Comparison of ENCODE assay signal across 8 cellular contexts in the genomic region with DNA sequence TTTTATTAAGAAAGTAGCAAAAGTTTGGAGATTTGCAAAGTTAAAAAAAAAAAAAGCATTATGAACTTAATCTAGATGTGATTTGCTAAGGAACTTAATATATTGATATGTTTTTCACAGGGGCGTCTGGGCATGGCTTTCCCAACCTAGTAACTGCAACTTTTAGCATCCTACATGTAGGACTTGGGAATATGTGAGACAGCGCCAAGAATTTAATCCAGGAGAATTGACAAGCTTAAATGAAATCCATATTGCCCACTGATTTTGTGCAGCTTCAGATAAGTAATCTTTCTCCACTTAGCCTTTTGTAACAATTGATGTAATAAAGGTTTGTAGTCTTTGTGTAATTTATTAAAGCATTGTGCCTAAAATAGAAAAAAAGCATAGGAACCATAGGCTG. TPM values are rescaled to one million over a fixed set of nuclear protein-coding genes. Genes with fewer than 3 reads are reported as not detected.
DNase-seq lines count a peak whose midpoint lies in the region; ATAC-seq, FAIRE-seq and TF ChIP-seq lines count a peak whose summit lies in the region.

No MANE protein-coding gene starts in this region.

- POLR2A ChIA-PET in GM12878 (lab: Charles Lee): interaction anchor here (0.8 to 1.4 kb wide), 5 partner anchors 9 to 1362 kb away, joined by 3 to 5 read pairs (median 4); no protein-coding TSS in a partner anchor

- DNase-seq in heart left ventricle (no peak), Right ventricle myocardium superior (no peak), GM12878 (ENCODE audit: low read depth, low spot score) (no peak), lower lobe of right lung (no peak), uterus (no peak), GM19238 (ENCODE audit: insufficient read length, low spot score) (no peak)

- WGBS in heart left ventricle, 4 donors: 14 to 26% (median 20%) methylated on average over 2 of the region's 2 CpGs
- 0% methylated on average over 2 of the region's 2 CpGs for WGBS in GM12878 (ENCODE audit: insufficient coverage, insufficient replicate concordance, low lambda C conversion rate, missing lambda C conversion rate)

- H3K9ac ChIP-seq in GM12878 (ENCODE audit: control insufficient read depth, insufficient read depth, low read length): peak overlapping the region; percentile 98

- RAD21 ChIA-PET in GM12878 (lab: Charles Lee; ENCODE audit: unreplicated experiment): interaction anchor here (0.7 to 2.5 kb wide), 4 partner anchors 22 to 408 kb away, joined by 3 to 14 read pairs (median 6); a partner anchor contains a TSS

- no peak for TF ChIP-seq POLR2A in heart left ventricle (IDR thresholded peaks at IDR 0.05)
- no peak for TF ChIP-seq POLR2A in GM12878 (IDR thresholded peaks at IDR 0.05; ENCODE audit: low read depth, low read length)
- TF ChIP-seq POLR2A in uterus (IDR thresholded peaks at IDR 0.05): no peak

- no peaks in the 10 kb centered on the region; the same call in 1 of the 2 replicates for H4K20me1 ChIP-seq in GM12878 (ENCODE audit: control insufficient read depth, insufficient read depth)

- ATAC-seq in heart left ventricle (no peak), Right ventricle myocardium superior (ENCODE audit: poor library complexity) (no peak), GM12878 (no peak), lower lobe of right lung (no peak), GM19397 (IDR thresholded peaks at IDR 0.05; ENCODE audit: unreplicated experiment) (no peak), HG03139 (IDR thresholded peaks at IDR 0.05; ENCODE audit: unreplicated experiment) (no peak)

- H3K4me1 ChIP-seq in heart left ventricle: peaks cover 5 to 51% (median 36%) of the 10 kb centered on the region in 12 donors
- peaks cover 10% of the 10 kb centered on the region for H3K4me1 ChIP-seq in GM12878 (ENCODE audit: control insufficient read depth, insufficient read depth, low read length)
- H3K4me1 ChIP-seq in lower lobe of right lung: peaks cover 40% of the 10 kb centered on the region
- peaks cover 0 to 4% of the 10 kb centered on the region in 2 donors for H3K4me1 ChIP-seq in uterus

- no peak for FAIRE-seq in GM12878 (lab: Jason Lieb, UNC)

- TF ChIP-seq RAD21 in GM12878 (IDR thresholded peaks at IDR 0.05; ENCODE audit: insufficient read depth, low read depth, low read length): no peak

- TF ChIP-seq EP300 in GM12878 (IDR thresholded peaks at IDR 0.05; ENCODE audit: borderline replicate concordance in 1 of 2, control insufficient read depth in 1 of 2, low read depth in 2 of 2, low read length in 2 of 2): no peak

- no peaks in the 10 kb centered on the region for H3K27me3 ChIP-seq in heart left ventricle
- H3K27me3 ChIP-seq in GM12878 (replicated peaks in 1 of 2; ENCODE audit: control insufficient read depth in 2 of 2, insufficient read depth in 2 of 2, low read length in 1 of 2): no peaks in the 10 kb centered on the region
- no peaks in the 10 kb centered on the region for H3K27me3 ChIP-seq in lower lobe of right lung (ENCODE audit: low read depth)
- H3K27me3 ChIP-seq in uterus: no peaks in the 10 kb centered on the region

- in situ Hi-C loops in GM12878 (cut with MboI): loop anchor here (10.0 kb wide), 2 partner anchors 89 to 549 kb away; a partner anchor contains a TSS

- peak overlapping the region; percentile 86 for H3K4me2 ChIP-seq in GM12878 (ENCODE audit: control insufficient read depth, insufficient read depth)

- SMC1A ChIA-PET in GM12878 (lab: Charles Lee; ENCODE audit: uncharacterized antibody, unreplicated experiment): interaction anchor here (0.6 to 7.2 kb wide), 12 partner anchors 14 to 108 kb away, joined by 3 to 38 read pairs (median 6); a partner anchor contains a TSS

- peaks cover 76% of the 10 kb centered on the region for H3K79me2 ChIP-seq in GM12878 (ENCODE audit: control insufficient read depth, insufficient read depth, low read length)

- CTCF ChIA-PET in GM12878 (lab: Yijun Ruan, JAX): interaction anchor here (0.6 to 1.9 kb wide), 13 partner anchors 11 to 525 kb away, joined by 3 to 10 read pairs (median 3); a partner anchor contains a TSS

- H3K27ac ChIP-seq in heart left ventricle: peak overlapping the region in 8 of 12 donors; percentile 97 to 100 (median 99)
- H3K27ac ChIP-seq in GM12878 (ENCODE audit: control insufficient read depth, insufficient read depth): peak overlapping the region; percentile 91
- peak overlapping the region; percentile 100 for H3K27ac ChIP-seq in lower lobe of right lung
- peak overlapping the region; percentile 98 for H3K27ac ChIP-seq in uterus

- no peak overlapping the region for H2AFZ ChIP-seq in GM12878 (ENCODE audit: control insufficient read depth, low read depth, low read length)

- peak overlapping the region; percentile 87 to 99 (median 94) for H3K4me3 ChIP-seq in heart left ventricle
- peak overlapping the region; percentile 82 for H3K4me3 ChIP-seq in GM12878
- peak overlapping the region; percentile 92 for H3K4me3 ChIP-seq in lower lobe of right lung
- H3K4me3 ChIP-seq in uterus: peak overlapping the region; percentile 75 to 88

- H3K36me3 ChIP-seq in heart left ventricle (peaks cover 0 to 37% (median 5%) of the 10 kb centered on the region in 9 donors), GM12878 (ENCODE audit: control insufficient read depth in 2 of 2, insufficient read depth in 2 of 2, low read length in 1 of 2) (peaks cover 0 to 11% of the 10 kb centered on the region in 2 experiments; a peak in 2 of 4 replicates), lower lobe of right lung (peaks cover 7% of the 10 kb centered on the region), uterus (no peaks in the 10 kb centered on the region)

- BruUV-seq in GM12878 (replicated peaks; lab: Mats Ljungman, UMichigan): no TSS peak

- H3K9me3 ChIP-seq in heart left ventricle (no peaks in the 10 kb centered on the region), GM12878 (replicated peaks; ENCODE audit: control insufficient read depth, insufficient read depth, low read length) (no peaks in the 10 kb centered on the region), lower lobe of right lung (no peaks in the 10 kb centered on the region), uterus (no peaks in the 10 kb centered on the region)

- TF ChIP-seq CTCF in heart left ventricle (IDR thresholded peaks at IDR 0.05) (no peak), GM12878 (IDR thresholded peaks at IDR 0.05 in 2 of 3, conservative IDR thresholded peaks at IDR 0.05 in 1 of 3; ENCODE audit: control insufficient read depth in 2 of 3, extremely low read depth in 1 of 3, insufficient read depth in 1 of 3, low read depth in 3 of 3, low read length in 3 of 3) (no peak), lower lobe of right lung (IDR thresholded peaks at IDR 0.05) (no peak), uterus (IDR thresholded peaks at IDR 0.05) (no peak)

- intact Hi-C loops in heart left ventricle (cut with DNase I) (loop anchor here in 4 of 10 donors (1.0 to 10.0 kb wide), 4 partner anchors 66 to 549 kb away; a partner anchor contains a TSS), Right ventricle myocardium superior (cut with DNase I) (no loop called here), GM12878 (cut with micrococcal nuclease; ENCODE audit: unreplicated experiment) (loop anchor here (1.0 to 10.0 kb wide), 4 partner anchors 34 to 551 kb away; a partner anchor contains a TSS), lower lobe of right lung (cut with DNase I) (no loop called here), uterus (cut with DNase I; ENCODE audit: low total_unique reads) (no loop called here)

TF ChIP-seq in GM12878, 131 proteins besides CTCF, POLR2A, EP300 and RAD21 (continues in another document):
- TF ChIP-seq MTA2 (IDR thresholded peaks at IDR 0.05; ENCODE audit: low read depth): no peak
- TF ChIP-seq RELA (IDR thresholded peaks at IDR 0.05; ENCODE audit: borderline replicate concordance, partially characterized antibody): no peak
- no peak for TF ChIP-seq WRNIP1 (IDR thresholded peaks at IDR 0.05; ENCODE audit: borderline replicate concordance, low read depth, low read length)
- TF ChIP-seq SRF (IDR thresholded peaks at IDR 0.05; ENCODE audit: low read depth in 2 of 2, low read length in 2 of 2): no peak
- TF ChIP-seq HDAC2 (IDR thresholded peaks at IDR 0.05): no peak
- TF ChIP-seq CEBPB (IDR thresholded peaks at IDR 0.05; ENCODE audit: borderline replicate concordance in 1 of 2, low read depth in 2 of 2, low read length in 2 of 2): no peak
- TF ChIP-seq RFX5 (IDR thresholded peaks at IDR 0.05; ENCODE audit: low read depth, low read length): no peak
- TF ChIP-seq ZZZ3 (IDR thresholded peaks at IDR 0.05; ENCODE audit: control insufficient read depth, insufficient read length, low read depth): no peak
- no peak for TF ChIP-seq TCF3 (IDR thresholded peaks at IDR 0.05; ENCODE audit: borderline replicate concordance, insufficient read depth, low read depth, low read length)
- no peak for TF ChIP-seq CHD1 (IDR thresholded peaks at IDR 0.05; ENCODE audit: low read depth, low read length)

RNA-seq across cellular contexts. Expression of a gene that starts 1.0 kb away (rescaled TPM):
- total RNA-seq in heart left ventricle (10 to 100 TPM in 3 of 9 donors, 1 to 10 TPM in 6; 7.0 to 14.2 (median 9.6) TPM), Right ventricle myocardium superior (8.4 TPM), GM12878 (2014; rRNA removed) (44.2 and 49.8 TPM in 2 replicates), GM12878 (2014; rRNA removed; fragmentation: Illumina TruSeq; extraction: Trizol) (40.2 and 42.3 TPM in 2 replicates), GM12878 (2021) (32.4 and 35.9 TPM in 2 replicates), lower lobe of right lung (17.8 TPM), uterus (10 to 100 TPM; 21.2 to 58.1 (median 34.0) TPM)
- polyA plus RNA-seq in heart left ventricle (1 to 10 TPM; 3.6 to 9.8 TPM), GM12878 (2011; rRNA removed) (48.2 and 56.6 TPM in 2 replicates), GM12878 (2014; fragmentation: Illumina TruSeq; extraction: Trizol) (37.3 and 45.5 TPM in 2 replicates), GM12878 (2014; fragmentation: Nextera tagmentation; extraction: Ambion mirVana) (10 to 100 TPM; 13.9 to 18.2 TPM), GM12878 (2014; rRNA removed) (37.9 and 38.9 TPM in 2 replicates), GM12878 (2016; fragmentation: Nextera tagmentation; extraction: Ambion mirVana) (10 to 100 TPM; 40.8 to 41.6 TPM)
- 64.7 and 67.7 TPM in 2 replicates for total RNA-seq in GM12878 (2013; cell fraction: nucleolus; rRNA removed)
- 14.6 TPM for polyA plus RNA-seq in GM12878 (2011; ENCODE audit: low read depth)
- polyA plus RNA-seq in GM12878 (2011; cell fraction: cytosol; rRNA removed): 38.6 and 42.3 TPM in 2 replicates
- polyA plus RNA-seq in GM12878 (2011; cell fraction: nucleus; rRNA removed): 32.4 and 37.6 TPM in 2 replicates
- 16.2 and 19.1 TPM in 2 replicates for polyA plus RNA-seq in GM12878 (2012)
- polyA minus RNA-seq in GM12878 (2011; rRNA and poly(A)+ RNA removed): 43.0 and 70.3 TPM in 2 replicates
- 17.0 and 22.8 TPM in 2 replicates for polyA minus RNA-seq in GM12878 (2011; cell fraction: cytosol; rRNA and poly(A)+ RNA removed)
- 17.2 and 20.6 TPM in 2 replicates for polyA minus RNA-seq in GM12878 (2011; cell fraction: nucleus; rRNA and poly(A)+ RNA removed)
